In the genomic region with DNA sequence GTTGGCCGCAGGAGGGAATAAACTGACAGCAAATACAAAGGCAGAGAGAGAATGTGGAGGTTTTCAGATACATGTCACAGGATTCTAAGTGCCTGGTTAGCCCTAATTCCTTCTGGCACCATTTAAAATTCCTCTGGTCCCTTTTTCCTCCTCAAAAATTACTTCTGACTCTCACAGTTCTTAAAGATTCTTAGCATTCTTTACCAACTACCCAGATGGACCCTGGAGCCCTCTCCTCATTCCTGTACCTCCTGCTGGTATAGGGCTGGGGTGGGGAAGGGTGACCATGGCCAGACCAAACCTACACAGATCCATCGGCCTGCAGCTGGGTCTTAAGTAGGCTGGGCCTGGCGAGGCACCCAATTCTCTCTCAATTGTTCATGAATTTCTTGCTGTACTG, we compare ENCODE assay signal across 32 cellular contexts. TPM values are rescaled to one million over a fixed set of nuclear protein-coding genes. Genes with fewer than 3 reads are reported as not detected.
"Had no signal": no experiment of that assay in that cellular context is flagged by ENCODE, and none has a peak within 500 bp of the region (broad histone marks: within the 10 kb centered on the region; RNA-seq: fewer than 3 reads in every experiment).

No MANE protein-coding gene starts in this region.

- H3K4me3 ChIP-seq: esophagus muscularis mucosa, heart right ventricle, left lung, lung, neural progenitor cell, sigmoid colon, stomach, suprapubic skin, tibial nerve had no signal

- DNase-seq: activated CD4-positive, alpha-beta T cell treated with anti-CD3 and anti-CD28 coated beads for 36 hours; activated CD4-positive, alpha-beta T cell treated with anti-CD3 and anti-CD28 coated beads, Interleukin-2, amount 50 U/mL, for 4 hours; activated CD4-positive, CD25-positive, alpha-beta regulatory T cell; activated CD8-positive, alpha-beta memory T cell treated with anti-CD3 and anti-CD28 coated beads for 24 hours; activated gamma-delta T cell treated with Interleukin-2 at 50 U/mL for 16 hours; activated naive CD4-positive, alpha-beta T cell treated with anti-CD3 and anti-CD28 coated beads, Interleukin-2, amount 50 U/mL, for 16 hours; amniotic stem cell; central memory CD4-positive, alpha-beta T cell; foreskin melanocyte; heart right ventricle; left lung; mesendoderm; natural killer cell; sigmoid colon; small intestine; stimulated activated CD4-positive, alpha-beta T cell treated with anti-CD3 and anti-CD28 coated beads, Interleukin-1b, Interleukin-23, amount 100 ng/mL, for 48 hours; stimulated activated CD4-positive, alpha-beta T cell treated with anti-CD3 and anti-CD28 coated beads, Interleukin-4, amount 100 ng/mL, for 4 hours; stimulated activated CD8-positive, alpha-beta memory T cell treated with anti-CD3 and anti-CD28 coated beads, Interleukin-4, amount 100 ng/mL, for 48 hours; stimulated activated naive B cell treated with anti-CD40 and anti-IgM and Interleukin-4, amounts not matched to agents 10 μg/mL and 1 μg/mL and 100 μg/mL, for 72 hours; stomach; SW 1271 had no signal

- H3K9ac ChIP-seq: neural progenitor cell had no signal

- ATAC-seq: activated CD4-positive, alpha-beta T cell treated with anti-CD3 and anti-CD28 coated beads for 36 hours; heart right ventricle; left lung; natural killer cell; stimulated activated naive B cell treated with anti-CD40 and anti-IgM and Interleukin-4, amounts not matched to agents 10 μg/mL and 1 μg/mL and 100 μg/mL, for 72 hours had no signal

- H3K4me3 Mint-ChIP-seq: activated CD4-positive, alpha-beta T cell treated with anti-CD3 and anti-CD28 coated beads for 36 hours; natural killer cell; neural progenitor cell; stimulated activated naive B cell treated with anti-CD40 and anti-IgM and Interleukin-4, amounts not matched to agents 10 μg/mL and 1 μg/mL and 100 μg/mL, for 72 hours had no signal

- H3K4me2 ChIP-seq: neural progenitor cell had no signal

- H3K9me3 Mint-ChIP-seq: natural killer cell; neural progenitor cell; stimulated activated naive B cell treated with anti-CD40 and anti-IgM and Interleukin-4, amounts not matched to agents 10 μg/mL and 1 μg/mL and 100 μg/mL, for 72 hours had no signal

- H3K36me3 ChIP-seq: neural progenitor cell had no signal

- H3K4me1 Mint-ChIP-seq: neural progenitor cell had no signal

- H3K27me3 ChIP-seq: esophagus muscularis mucosa, heart right ventricle, left lung, neural progenitor cell, sigmoid colon, stomach, suprapubic skin, tibial nerve had no signal

- H3K4me1 ChIP-seq: neural progenitor cell had no signal

- H3K27ac Mint-ChIP-seq: activated CD4-positive, alpha-beta T cell treated with anti-CD3 and anti-CD28 coated beads for 36 hours; neural progenitor cell; stimulated activated naive B cell treated with anti-CD40 and anti-IgM and Interleukin-4, amounts not matched to agents 10 μg/mL and 1 μg/mL and 100 μg/mL, for 72 hours had no signal

- H3K27me3 Mint-ChIP-seq: activated CD4-positive, alpha-beta T cell treated with anti-CD3 and anti-CD28 coated beads for 36 hours; stimulated activated naive B cell treated with anti-CD40 and anti-IgM and Interleukin-4, amounts not matched to agents 10 μg/mL and 1 μg/mL and 100 μg/mL, for 72 hours had no signal

- H2AFZ ChIP-seq: neural progenitor cell had no signal

- H3K27ac ChIP-seq: esophagus muscularis mucosa, neural progenitor cell, stomach, suprapubic skin, tibial nerve had no signal

- H3K9me3 ChIP-seq: esophagus muscularis mucosa, heart right ventricle, left lung, sigmoid colon, stomach, suprapubic skin, tibial nerve had no signal

RNA-seq across cellular contexts. Expression of a gene that starts 45.4 kb away (rescaled TPM):
- total RNA-seq: activated CD4-positive, alpha-beta T cell treated with anti-CD3 and anti-CD28 coated beads for 36 hours; astrocyte; esophagus muscularis mucosa; glomerular endothelial cell; heart right ventricle; left lung; osteoblast; posterior vena cava; renal cortical epithelial cell; sigmoid colon; stomach; suprapubic skin; tibial nerve; urinary bladder had no signal
- polyA plus RNA-seq: heart right ventricle, sigmoid colon, small intestine, stomach, urinary bladder had no signal
